In the genomic region with DNA sequence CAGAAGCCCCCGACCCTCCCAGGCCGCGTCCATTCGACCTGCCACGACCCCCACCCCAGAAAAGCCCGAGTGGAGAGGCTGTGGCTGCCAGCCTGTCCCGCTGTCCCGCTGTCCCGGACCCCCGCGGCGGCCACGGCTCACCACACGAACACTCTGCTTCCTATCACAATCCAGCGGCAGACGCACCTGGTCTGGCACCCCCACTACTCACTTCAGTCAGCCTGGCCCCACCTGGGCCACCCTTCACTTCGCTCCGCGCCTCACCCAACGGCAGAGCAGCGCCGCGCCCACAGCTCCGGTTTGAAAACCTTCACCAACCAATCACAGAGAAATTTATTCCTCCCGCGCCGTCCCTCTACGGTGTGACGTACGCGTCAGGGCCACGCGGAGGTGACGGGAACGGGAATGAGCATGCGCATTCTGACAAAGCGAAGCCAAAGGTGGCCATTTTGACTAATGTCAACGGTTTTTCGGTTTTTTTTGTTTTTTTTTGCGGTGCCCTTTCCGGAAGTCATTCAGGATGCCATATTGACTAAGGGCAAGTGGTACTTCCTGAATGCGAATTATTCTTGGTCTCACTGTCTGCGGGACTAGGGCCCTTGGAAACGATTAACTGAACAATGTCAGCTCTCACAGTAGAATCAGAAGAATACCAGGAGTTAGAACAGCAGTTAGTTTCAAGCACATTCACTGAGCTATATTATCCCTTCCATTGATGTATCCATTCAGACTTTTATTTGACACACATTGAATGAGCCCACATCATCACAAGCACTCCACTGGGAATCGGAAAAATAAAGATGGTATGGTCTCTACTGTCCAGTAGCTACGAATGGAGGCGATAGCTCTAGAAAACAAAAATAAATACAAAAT, we compare ENCODE assay signal across 8 cellular contexts. TPM values are rescaled to one million over a fixed set of nuclear protein-coding genes. Genes with fewer than 3 reads are reported as not detected.
DNase-seq lines count a peak whose midpoint lies in the region; ATAC-seq, FAIRE-seq and TF ChIP-seq lines count a peak whose summit lies in the region.

A gene with protein sequence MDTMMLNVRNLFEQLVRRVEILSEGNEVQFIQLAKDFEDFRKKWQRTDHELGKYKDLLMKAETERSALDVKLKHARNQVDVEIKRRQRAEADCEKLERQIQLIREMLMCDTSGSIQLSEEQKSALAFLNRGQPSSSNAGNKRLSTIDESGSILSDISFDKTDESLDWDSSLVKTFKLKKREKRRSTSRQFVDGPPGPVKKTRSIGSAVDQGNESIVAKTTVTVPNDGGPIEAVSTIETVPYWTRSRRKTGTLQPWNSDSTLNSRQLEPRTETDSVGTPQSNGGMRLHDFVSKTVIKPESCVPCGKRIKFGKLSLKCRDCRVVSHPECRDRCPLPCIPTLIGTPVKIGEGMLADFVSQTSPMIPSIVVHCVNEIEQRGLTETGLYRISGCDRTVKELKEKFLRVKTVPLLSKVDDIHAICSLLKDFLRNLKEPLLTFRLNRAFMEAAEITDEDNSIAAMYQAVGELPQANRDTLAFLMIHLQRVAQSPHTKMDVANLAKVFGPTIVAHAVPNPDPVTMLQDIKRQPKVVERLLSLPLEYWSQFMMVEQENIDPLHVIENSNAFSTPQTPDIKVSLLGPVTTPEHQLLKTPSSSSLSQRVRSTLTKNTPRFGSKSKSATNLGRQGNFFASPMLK (minus strand): TSS at position 308 of the 873 bp plus-strand sequence. CDS start 8,779 bp downstream, outside the sequence.

- peak within 1 kb of the TSS; percentile 29 to 49 for H3K9ac ChIP-seq in kidney (ENCODE audit: low read length in 2 of 2)

- no peak for TF ChIP-seq CTCF in chondrocyte (IDR thresholded peaks at IDR 0.05)
- TF ChIP-seq CTCF in kidney (IDR thresholded peaks at IDR 0.05; ENCODE audit: borderline replicate concordance, extremely low read depth, insufficient read depth): no peak

- peak within 1 kb of the TSS; percentile 74 to 79 for H3K4me3 ChIP-seq in kidney (ENCODE audit: low read length in 2 of 2)

- TF ChIP-seq POLR2A in GM19099 (IDR thresholded peaks at IDR 0.05; ENCODE audit: extremely low read depth, insufficient read length, low read depth): peak; percentile 76

- peaks cover 37% of the 10 kb centered on the region for H3K4me1 Mint-ChIP-seq in chondrocyte (ENCODE audit: low read depth)

- H3K27ac ChIP-seq in kidney (ENCODE audit: low read depth in 2 of 2, low read length in 2 of 2): peak within 1 kb of the TSS in 1 of 2 donors; percentile 45

- no peaks in the 10 kb centered on the region for H3K9me3 ChIP-seq in kidney (ENCODE audit: control insufficient read depth in 1 of 2, low read length in 2 of 2)

- ATAC-seq in HG03432 (IDR thresholded peaks at IDR 0.05; ENCODE audit: unreplicated experiment): peak; percentile 98

- no peaks in the 10 kb centered on the region for H3K36me3 ChIP-seq in kidney (ENCODE audit: control insufficient read depth in 1 of 2, insufficient read depth in 2 of 2, low read length in 2 of 2)

- H3K27ac Mint-ChIP-seq in chondrocyte (ENCODE audit: unreplicated experiment): peak within 1 kb of the TSS; percentile 99

- peak; percentile 98 for DNase-seq in AG20443 (ENCODE audit: low spot score)
- DNase-seq in NCI-H510A (lab: John Stamatoyannopoulos, UW): peak; percentile 94
- DNase-seq in activated CD4-positive, alpha-beta T cell treated with anti-CD3 and anti-CD28 coated beads for 1 hour: peak; percentile 94
- peak; percentile 96 for DNase-seq in chondrocyte (ENCODE audit: low spot score)
- peak; percentile 98 for DNase-seq in kidney
- DNase-seq in stimulated activated CD4-positive, alpha-beta T cell treated with anti-CD3 and anti-CD28 coated beads, Interleukin-15, amount 100 ng/mL, for 24 hours: peak; percentile 96

- H3K36me3 Mint-ChIP-seq in chondrocyte (ENCODE audit: low read depth): no peaks in the 10 kb centered on the region

- no peaks in the 10 kb centered on the region for H3K27me3 Mint-ChIP-seq in chondrocyte (ENCODE audit: low read depth)

- H3K4me1 ChIP-seq in kidney (ENCODE audit: control insufficient read depth in 1 of 2, insufficient read depth in 1 of 2, low read depth in 1 of 2, low read length in 2 of 2): no peaks in the 10 kb centered on the region

- H3K4me3 Mint-ChIP-seq in chondrocyte (ENCODE audit: unreplicated experiment): peak within 1 kb of the TSS; percentile 100

- FAIRE-seq in kidney (lab: Jason Lieb, UNC): peak; percentile 98

- H3K9me3 Mint-ChIP-seq in chondrocyte (ENCODE audit: low read depth): no peaks in the 10 kb centered on the region

- intact Hi-C loops in kidney (cut with DNase I): no loop called here

RNA-seq across cellular contexts. Expression of the gene that starts here (rescaled TPM):
- 25.7 to 31.0 TPM (median 28.4 TPM) in 3 replicates for total RNA-seq in chondrocyte
- 7.7 TPM for total RNA-seq in kidney
- polyA plus RNA-seq in kidney (ENCODE audit: insufficient read depth, low read depth, low replicate concordance): 5.0 TPM
